Comparison of ENCODE assay signal across 18 cellular contexts in the genomic region with DNA sequence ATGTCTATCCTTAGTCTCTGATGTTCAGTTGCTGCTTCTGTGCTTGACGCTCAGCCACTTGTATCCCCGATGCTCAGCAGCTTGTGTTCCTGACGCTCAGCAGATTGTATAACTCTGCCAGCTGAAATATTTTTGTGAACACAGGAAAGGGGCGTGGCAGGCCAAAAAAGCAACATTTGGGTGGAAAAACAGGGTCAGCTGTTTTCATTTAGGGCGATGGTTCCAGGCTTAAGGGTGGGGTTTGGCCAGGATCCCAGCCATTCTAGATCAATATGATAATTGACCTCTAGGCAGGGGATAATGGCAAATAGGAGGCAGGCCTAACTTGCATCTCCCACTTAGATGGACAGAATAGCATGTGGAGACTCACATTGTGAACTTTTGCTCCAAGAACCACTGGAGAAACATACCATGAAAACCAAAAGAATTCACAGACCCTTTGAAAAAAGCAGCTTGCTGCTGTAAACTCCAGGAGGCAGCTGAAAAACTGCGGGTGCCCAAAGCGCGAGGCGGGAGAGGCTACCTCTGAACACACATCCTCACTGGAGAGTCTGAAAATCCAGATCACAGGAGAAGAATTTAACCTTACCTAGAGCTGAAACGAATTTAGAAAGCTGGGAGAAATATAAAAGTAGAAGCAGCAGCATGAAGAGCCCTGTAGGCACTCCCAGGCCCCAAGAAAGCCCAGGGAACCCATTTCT. TPM values are rescaled to one million over a fixed set of nuclear protein-coding genes. Genes with fewer than 3 reads are reported as not detected.
DNase-seq lines count a peak whose midpoint lies in the region; ATAC-seq and TF ChIP-seq lines count a peak whose summit lies in the region.
"Had no signal": no experiment of that assay in that cellular context is flagged by ENCODE, and none has a peak within 500 bp of the region (broad histone marks: within the 10 kb centered on the region; RNA-seq: fewer than 3 reads in every experiment).

No MANE protein-coding gene starts in this region.

- H2AFZ ChIP-seq in trophoblast cell (ENCODE audit: insufficient read depth, low read length, poor library complexity), result no peak overlapping the region
- H2AFZ ChIP-seq: GM23248 had no signal

- no peaks in the 10 kb centered on the region for H3K79me2 ChIP-seq in trophoblast cell (ENCODE audit: control insufficient read depth, insufficient read depth, low read length, poor library complexity)

- H4K8ac ChIP-seq in trophoblast cell (ENCODE audit: low read depth, low read length), result no peak overlapping the region

- no CpG with 5 or more reads among the region's 10 CpGs for WGBS in trophoblast cell (ENCODE audit: extremely low coverage, insufficient coverage, insufficient read length)

- no peaks in the 10 kb centered on the region for H3K4me1 ChIP-seq in HEK293 (ENCODE audit: control insufficient read depth, insufficient read depth, low read length)
- peaks cover 0 to 7% of the 10 kb centered on the region in 2 experiments for H3K4me1 ChIP-seq in trophoblast cell (ENCODE audit: control insufficient read depth in 1 of 2, insufficient read depth in 2 of 2, low read length in 2 of 2)
- H3K4me1 ChIP-seq: A549, Caco-2, SJSA1 had no signal

- H3K23ac ChIP-seq in trophoblast cell (ENCODE audit: low read length), result no peak overlapping the region

- H4K91ac ChIP-seq in trophoblast cell (ENCODE audit: low read depth, low read length), result no peak overlapping the region

- H3K27me3 ChIP-seq in trophoblast cell (ENCODE audit: insufficient read depth, low read length), result no peaks in the 10 kb centered on the region
- H3K27me3 ChIP-seq: SJSA1 had no signal

- no peak overlapping the region for H2BK120ac ChIP-seq in trophoblast cell (ENCODE audit: insufficient read depth, low read length, poor library complexity)

- H3K36me3 ChIP-seq in HEK293 (ENCODE audit: control insufficient read depth in 2 of 2, insufficient read depth in 1 of 2, low read length in 2 of 2) (no peaks in the 10 kb centered on the region), trophoblast cell (ENCODE audit: control insufficient read depth in 1 of 2, insufficient read depth in 2 of 2, low read length in 2 of 2) (no peaks in the 10 kb centered on the region)
- H3K36me3 ChIP-seq: SJSA1 had no signal

- H3K4me3 ChIP-seq in HEK293 (ENCODE audit: low read depth, low read length) (no peak overlapping the region), trophoblast cell (ENCODE audit: low read depth, low read length) (no peak overlapping the region)
- H3K4me3 ChIP-seq: A549, GM23248, SJSA1 had no signal

- no peak overlapping the region for H2AK5ac ChIP-seq in trophoblast cell (ENCODE audit: low read length)

- no peak overlapping the region for H3K27ac ChIP-seq in HEK293 (ENCODE audit: extremely low read depth, low read depth, low read length)
- no peak overlapping the region for H3K27ac ChIP-seq in trophoblast cell (ENCODE audit: low read depth, low read length)
- H3K27ac ChIP-seq: A549, GM23248, RWPE1, SJSA1 had no signal

- no peak overlapping the region for H2BK12ac ChIP-seq in trophoblast cell (ENCODE audit: low read length)

- POLR2A ChIA-PET in HEK293 (lab: Yijun Ruan, JAX), result no interaction called here

- no peak overlapping the region for H2BK5ac ChIP-seq in trophoblast cell (ENCODE audit: low read depth, low read length, poor library complexity)

- ATAC-seq in left cardiac atrium, result peak in 1 of 2 donors; percentile 54
- ATAC-seq in GM21737 (IDR thresholded peaks at IDR 0.05; ENCODE audit: unreplicated experiment), result no peak
- no peak for ATAC-seq in GM21526 (IDR thresholded peaks at IDR 0.05; ENCODE audit: low FRiP score, unreplicated experiment)
- no peak for ATAC-seq in GM21825 (IDR thresholded peaks at IDR 0.05; ENCODE audit: unreplicated experiment)
- ATAC-seq: A549, PC-3 had no signal

- peak; percentile 43 for DNase-seq in Ammon's horn (ENCODE audit: low spot score)
- DNase-seq in left cardiac atrium, result peak; percentile 76
- peak; percentile 9 to 43 for DNase-seq in trophoblast cell
- no peak for DNase-seq in DMS153 treated with DMSO at 0.1 percent for 48 hours (lab: John Stamatoyannopoulos, UW; ENCODE audit: unreplicated experiment)
- DNase-seq: Caco-2, DMS53, GM23248, NCI-H187, NCI-H446, NCI-H774, PC-3 had no signal

- no peak overlapping the region for H3K4ac ChIP-seq in trophoblast cell (ENCODE audit: low read depth, low read length)

- CTCF ChIA-PET in HEK293 (lab: Yijun Ruan, JAX), result interaction anchor here (0.6 to 1.3 kb wide), 2 partner anchors 169 to 524 kb away, joined by 3 to 5 read pairs; no protein-coding TSS in a partner anchor

- TF ChIP-seq CTCF in HEK293 (tag by site-specific recombination; IDR thresholded peaks at IDR 0.05), result no peak

- intact Hi-C loops in left cardiac atrium (cut with DNase I), result no loop called here

- H3K4me2 ChIP-seq in trophoblast cell (ENCODE audit: low read length), result no peak overlapping the region
- H3K4me2 ChIP-seq: A549 had no signal

- H4K12ac ChIP-seq in trophoblast cell (ENCODE audit: low read depth, low read length), result no peak overlapping the region

- H3K9me3 ChIP-seq in HEK293 (ENCODE audit: control insufficient read depth, insufficient read depth, low read depth, low read length) (no peaks in the 10 kb centered on the region), trophoblast cell (ENCODE audit: insufficient read depth, low read depth, low read length) (no peaks in the 10 kb centered on the region)
- H3K9me3 ChIP-seq: A549, Caco-2, SJSA1 had no signal

- no peak overlapping the region for H3K9ac ChIP-seq in trophoblast cell (ENCODE audit: low read length)
- H3K9ac ChIP-seq: GM23248 had no signal

- no peak overlapping the region for H3K14ac ChIP-seq in trophoblast cell (ENCODE audit: low read length)

- H3K79me1 ChIP-seq in trophoblast cell (ENCODE audit: low read length), result no peaks in the 10 kb centered on the region

- no peak overlapping the region for H3K18ac ChIP-seq in trophoblast cell (ENCODE audit: low read length)

TF ChIP-seq in HEK293, 187 proteins besides CTCF, POLR2A, EP300 and RAD21:
- TF ChIP-seq ZNF600 (tag by site-specific recombination; IDR thresholded peaks at IDR 0.05), result no peak
- TF ChIP-seq KLF1 (tag by site-specific recombination; IDR thresholded peaks at IDR 0.05), result peak; percentile 62; the same call in 1 of the 2 replicates

RNA-seq across cellular contexts. Expression of gene ZNF648, which starts 58.3 kb away (rescaled TPM):
- not detected for total RNA-seq in left cardiac atrium
- polyA plus RNA-seq in trophoblast cell (2013), result not detected in 2 replicates
- total RNA-seq: Caco-2, GM23248, PC-3, SJSA1 had no signal
- polyA plus RNA-seq: A549, GM23248 had no signal
